ENCODE assay signal across 36 cellular contexts in genomic region chr6:168736039-168736438, GRCh38.
"Had no signal": no experiment of that assay in that cellular context is flagged by ENCODE, and none has a peak within 500 bp of the region (broad histone marks: within the 10 kb centered on the region; RNA-seq: fewer than 3 reads in every experiment).

No MANE protein-coding gene starts in this region.

- H3K4me3 ChIP-seq: ascending aorta, cardiac muscle cell had no signal

- H3K4me3 Mint-ChIP-seq: activated B cell treated with CpG ODN at 0.5 μM for 24 hours; activated CD4-positive, alpha-beta memory T cell treated with anti-CD3 and anti-CD28 coated beads for 36 hours; activated CD4-positive, alpha-beta T cell treated with anti-CD3 and anti-CD28 coated beads, Interleukin-2, amount 10 ng/mL, durations not matched to agents 24 days and 14 days; activated naive CD4-positive, alpha-beta T cell treated with anti-CD3 and anti-CD28 coated beads, Interleukin-2, amount 10 ng/mL, durations not matched to agents 7 days and 5 days; activated naive CD4-positive, alpha-beta T cell treated with anti-CD3 and anti-CD28 coated beads, Interleukin-2, amount 50 U/mL, for 24 hours; activated naive CD8-positive, alpha-beta T cell; activated naive CD8-positive, alpha-beta T cell treated with anti-CD3 and anti-CD28 coated beads, Interleukin-2, amount 10 ng/mL, durations not matched to agents 7 days and 5 days; activated naive CD8-positive, alpha-beta T cell treated with anti-CD3 and anti-CD28 coated beads, Interleukin-2, amount 50 U/mL, for 24 hours; activated T-cell treated with anti-CD3 and anti-CD28 coated beads, Interleukin-2, amount 50 U/mL, for 4 hours; brain; central memory CD8-positive, alpha-beta T cell; T-helper 1 cell treated with Interleukin-12 subunit alpha and Interleukin-12 subunit beta and Interleukin-4 antibody, amounts not matched to agents 30 μg/mL and 1 μg/mL, for 36 hours; T-helper 2 cell treated with Interferon-gamma antibody and Interleukin-4, amounts not matched to agents 5 μg/mL and 100 μg/mL, for 36 hours had no signal

- FAIRE-seq: bronchial epithelial cell, TTC549 had no signal

- H3K4me1 Mint-ChIP-seq: activated B cell treated with CpG ODN at 0.5 μM for 24 hours; activated CD4-positive, alpha-beta T cell treated with anti-CD3 and anti-CD28 coated beads, Interleukin-2, amount 10 ng/mL, durations not matched to agents 24 days and 14 days; activated naive CD4-positive, alpha-beta T cell treated with anti-CD3 and anti-CD28 coated beads, Interleukin-2, amount 10 ng/mL, durations not matched to agents 7 days and 5 days; activated naive CD4-positive, alpha-beta T cell treated with anti-CD3 and anti-CD28 coated beads, Interleukin-2, amount 50 U/mL, for 24 hours; activated naive CD8-positive, alpha-beta T cell treated with anti-CD3 and anti-CD28 coated beads, Interleukin-2, amount 10 ng/mL, durations not matched to agents 7 days and 5 days; activated naive CD8-positive, alpha-beta T cell treated with anti-CD3 and anti-CD28 coated beads, Interleukin-2, amount 50 U/mL, for 24 hours; brain; central memory CD8-positive, alpha-beta T cell had no signal

- H3K27me3 ChIP-seq: ascending aorta, cardiac muscle cell had no signal

- H3K36me3 ChIP-seq: ascending aorta, cardiac muscle cell had no signal

- H3K27ac ChIP-seq: ascending aorta, cardiac muscle cell, VCaP had no signal

- DNase-seq: activated B cell treated with CpG ODN at 0.5 μM for 24 hours; activated CD4-positive, alpha-beta memory T cell treated with anti-CD3 and anti-CD28 coated beads for 36 hours; activated CD4-positive, alpha-beta T cell treated with anti-CD3 and anti-CD28 coated beads for 4 hours; activated CD4-positive, alpha-beta T cell treated with anti-CD3 and anti-CD28 coated beads, Interleukin-2, amount 10 ng/mL, durations not matched to agents 24 days and 14 days; activated CD4-positive, alpha-beta T cell treated with anti-CD3 and anti-CD28 coated beads, Interleukin-2, amount 50 U/mL, for 1 hour; activated CD4-positive, alpha-beta T cell treated with anti-CD3 and anti-CD28 coated beads, Interleukin-2, amount 50 U/mL, for 4 hours; activated CD4-positive, CD25-positive, alpha-beta regulatory T cell treated with anti-CD3 and anti-CD28 coated beads, Interleukin-2, amount 50 U/mL, for 72 hours; activated CD8-positive, alpha-beta memory T cell treated with anti-CD3 and anti-CD28 coated beads, Interleukin-2, amount 50 U/mL, for 4 hours; activated effector memory CD4-positive, alpha-beta T cell treated with Interleukin-2 at 50 U/mL for 16 hours; activated gamma-delta T cell; activated naive CD4-positive, alpha-beta T cell treated with anti-CD3 and anti-CD28 coated beads, Interleukin-2, amount 10 ng/mL, durations not matched to agents 7 days and 5 days; activated naive CD4-positive, alpha-beta T cell treated with Interleukin-2 at 50 U/mL for 16 hours; activated naive CD8-positive, alpha-beta T cell treated with anti-CD3 and anti-CD28 coated beads, Interleukin-2, amount 10 ng/mL, durations not matched to agents 7 days and 5 days; activated naive CD8-positive, alpha-beta T cell treated with anti-CD3 and anti-CD28 coated beads, Interleukin-2, amount 50 U/mL, for 24 hours; activated T-cell treated with anti-CD3 and anti-CD28 coated beads for 4 hours; activated T-cell treated with anti-CD3 and anti-CD28 coated beads, Interleukin-2, amount 50 U/mL, for 1 hour; activated T-cell treated with anti-CD3 and anti-CD28 coated beads, Interleukin-2, amount 50 U/mL, for 4 hours; amygdala; anterior cingulate cortex; caudate nucleus; cerebellar nuclear complex; T-helper 1 cell; T-helper 2 cell; T-helper 9 cell had no signal

- H3K27ac Mint-ChIP-seq: activated B cell treated with CpG ODN at 0.5 μM for 24 hours; activated CD4-positive, alpha-beta memory T cell treated with anti-CD3 and anti-CD28 coated beads for 36 hours; activated CD4-positive, alpha-beta T cell treated with anti-CD3 and anti-CD28 coated beads, Interleukin-2, amount 10 ng/mL, durations not matched to agents 24 days and 14 days; activated naive CD4-positive, alpha-beta T cell treated with anti-CD3 and anti-CD28 coated beads, Interleukin-2, amount 10 ng/mL, durations not matched to agents 7 days and 5 days; activated naive CD4-positive, alpha-beta T cell treated with anti-CD3 and anti-CD28 coated beads, Interleukin-2, amount 50 U/mL, for 24 hours; activated naive CD8-positive, alpha-beta T cell; activated naive CD8-positive, alpha-beta T cell treated with anti-CD3 and anti-CD28 coated beads, Interleukin-2, amount 10 ng/mL, durations not matched to agents 7 days and 5 days; activated naive CD8-positive, alpha-beta T cell treated with anti-CD3 and anti-CD28 coated beads, Interleukin-2, amount 50 U/mL, for 24 hours; activated T-helper 2 cell treated with anti-CD3 and anti-CD28 coated beads, Interferon-gamma antibody, Interleukin-2, Interleukin-4, amounts not matched to agents 10 μg/mL and 5 μg/mL and 100 μg/mL, durations not matched to agents 14 hours and 24 hours and 36 hours; T-helper 1 cell treated with Interleukin-12 subunit alpha and Interleukin-12 subunit beta and Interleukin-4 antibody, amounts not matched to agents 30 μg/mL and 1 μg/mL, for 36 hours; T-helper 2 cell treated with Interferon-gamma antibody and Interleukin-4, amounts not matched to agents 5 μg/mL and 100 μg/mL, for 36 hours had no signal

- H3K9me3 Mint-ChIP-seq: activated CD4-positive, alpha-beta T cell treated with anti-CD3 and anti-CD28 coated beads, Interleukin-2, amount 10 ng/mL, durations not matched to agents 24 days and 14 days; activated naive CD4-positive, alpha-beta T cell treated with anti-CD3 and anti-CD28 coated beads, Interleukin-2, amount 10 ng/mL, durations not matched to agents 7 days and 5 days; central memory CD8-positive, alpha-beta T cell had no signal

- H3K27me3 Mint-ChIP-seq: activated B cell treated with CpG ODN at 0.5 μM for 24 hours; activated CD4-positive, alpha-beta memory T cell treated with anti-CD3 and anti-CD28 coated beads for 36 hours; activated CD4-positive, alpha-beta T cell treated with anti-CD3 and anti-CD28 coated beads, Interleukin-2, amount 10 ng/mL, durations not matched to agents 24 days and 14 days; activated naive CD4-positive, alpha-beta T cell treated with anti-CD3 and anti-CD28 coated beads, Interleukin-2, amount 10 ng/mL, durations not matched to agents 7 days and 5 days; activated naive CD8-positive, alpha-beta T cell treated with anti-CD3 and anti-CD28 coated beads, Interleukin-2, amount 10 ng/mL, durations not matched to agents 7 days and 5 days; brain had no signal

- ATAC-seq: activated naive CD8-positive, alpha-beta T cell treated with anti-CD3 and anti-CD28 coated beads, Interleukin-2, amount 50 U/mL, for 24 hours; activated T-cell treated with anti-CD3 and anti-CD28 coated beads, Interleukin-2, amount 50 U/mL, for 4 hours had no signal

- H3K36me3 Mint-ChIP-seq: activated CD4-positive, alpha-beta memory T cell treated with anti-CD3 and anti-CD28 coated beads for 36 hours; activated naive CD4-positive, alpha-beta T cell treated with anti-CD3 and anti-CD28 coated beads, Interleukin-2, amount 10 ng/mL, durations not matched to agents 7 days and 5 days; activated naive CD4-positive, alpha-beta T cell treated with anti-CD3 and anti-CD28 coated beads, Interleukin-2, amount 50 U/mL, for 24 hours; activated naive CD8-positive, alpha-beta T cell; activated naive CD8-positive, alpha-beta T cell treated with anti-CD3 and anti-CD28 coated beads, Interleukin-2, amount 10 ng/mL, durations not matched to agents 7 days and 5 days; brain had no signal

- H3K4me1 ChIP-seq: ascending aorta had no signal
